ENCODE assay signal across 8 cellular contexts in genomic region chr16:84603115-84603816, GRCh38. TPM values are rescaled to one million over a fixed set of nuclear protein-coding genes. Genes with fewer than 3 reads are reported as not detected.
DNase-seq lines count a peak whose midpoint lies in the region; ATAC-seq lines count a peak whose summit lies in the region.

No MANE protein-coding gene starts in this region.

- H3K4me3 ChIP-seq in CD8-positive, alpha-beta memory T cell (ENCODE audit: low read length), result peak overlapping the region; percentile 2

- no peaks in the 10 kb centered on the region for H3K36me3 ChIP-seq in CD8-positive, alpha-beta memory T cell (ENCODE audit: insufficient read depth, low read length)

- no peaks in the 10 kb centered on the region for H3K9me3 Mint-ChIP-seq in CD8-positive, alpha-beta memory T cell
- H3K9me3 Mint-ChIP-seq in activated naive CD4-positive, alpha-beta T cell treated with anti-CD3 and anti-CD28 coated beads, Interleukin-2, amount 50 U/mL, for 24 hours, result no peaks in the 10 kb centered on the region

- intact Hi-C loops in cardiac septum (cut with DNase I), result no loop called here

- H3K9me3 ChIP-seq in CD8-positive, alpha-beta memory T cell (ENCODE audit: low read length), result no peaks in the 10 kb centered on the region

- no peaks in the 10 kb centered on the region for H3K27me3 ChIP-seq in CD8-positive, alpha-beta memory T cell (ENCODE audit: insufficient read depth, low read length, poor library complexity, severe bottlenecking)

- peaks cover 0 to 2% of the 10 kb centered on the region in 2 donors for H3K27me3 Mint-ChIP-seq in CD8-positive, alpha-beta memory T cell
- H3K27me3 Mint-ChIP-seq in activated naive CD4-positive, alpha-beta T cell treated with anti-CD3 and anti-CD28 coated beads, Interleukin-2, amount 50 U/mL, for 24 hours, result no peaks in the 10 kb centered on the region

- no peak for ATAC-seq in GM18873 (IDR thresholded peaks at IDR 0.05; ENCODE audit: low FRiP score, unreplicated experiment)

- peak overlapping the region; percentile 84 to 100 (median 95) for H3K27ac Mint-ChIP-seq in CD8-positive, alpha-beta memory T cell
- peak overlapping the region; percentile 85 for H3K27ac Mint-ChIP-seq in activated naive CD4-positive, alpha-beta T cell treated with anti-CD3 and anti-CD28 coated beads, Interleukin-2, amount 50 U/mL, for 24 hours

- peaks cover 90% of the 10 kb centered on the region for H3K4me1 ChIP-seq in CD8-positive, alpha-beta memory T cell (ENCODE audit: insufficient read depth, low read length)

- H3K4me3 Mint-ChIP-seq in CD8-positive, alpha-beta memory T cell, result peak overlapping the region; percentile 69 to 89 (median 76)
- peak overlapping the region; percentile 33 for H3K4me3 Mint-ChIP-seq in activated naive CD4-positive, alpha-beta T cell treated with anti-CD3 and anti-CD28 coated beads, Interleukin-2, amount 50 U/mL, for 24 hours

- peak overlapping the region; percentile 32 for H3K27ac ChIP-seq in CD8-positive, alpha-beta memory T cell (ENCODE audit: low read depth, low read length)

- CTCF ChIA-PET in CD8-positive, alpha-beta memory T cell (lab: Charles Lee), result interaction anchor here (1.2 to 7.4 kb wide), 6 partner anchors 12 to 123 kb away, joined by 3 to 53 read pairs (median 6); no protein-coding TSS in a partner anchor

- H3K4me1 Mint-ChIP-seq in CD8-positive, alpha-beta memory T cell, result peaks cover 79 to 96% (median 95%) of the 10 kb centered on the region in 3 donors
- peaks cover 88% of the 10 kb centered on the region for H3K4me1 Mint-ChIP-seq in activated naive CD4-positive, alpha-beta T cell treated with anti-CD3 and anti-CD28 coated beads, Interleukin-2, amount 50 U/mL, for 24 hours

- DNase-seq in CD8-positive, alpha-beta memory T cell, result peak in 1 of 5 donors; percentile 67
- DNase-seq in NCI-H1694 (lab: John Stamatoyannopoulos, UW) (peak; percentile 27), cardiac septum (ENCODE audit: low spot score) (peak; percentile 92), renal cortical epithelial cell (ENCODE audit: low read depth) (peak; percentile 96), RPMI8226 (no peak), globus pallidus (ENCODE audit: low spot score) (no peak)

- H3K36me3 Mint-ChIP-seq in CD8-positive, alpha-beta memory T cell, result peaks cover 0 to 38% (median 1%) of the 10 kb centered on the region in 3 donors
- peaks cover 3% of the 10 kb centered on the region for H3K36me3 Mint-ChIP-seq in activated naive CD4-positive, alpha-beta T cell treated with anti-CD3 and anti-CD28 coated beads, Interleukin-2, amount 50 U/mL, for 24 hours

- POLR2A ChIA-PET in CD8-positive, alpha-beta memory T cell (lab: Charles Lee), result interaction anchor here (0.7 to 7.1 kb wide), 6 partner anchors 8 to 54 kb away, joined by 3 to 82 read pairs (median 5); partner anchors contain the start of gene COTL1

RNA-seq across cellular contexts. Expression of gene COTL1, which starts 14.6 kb away (rescaled TPM):
- total RNA-seq in CD8-positive, alpha-beta memory T cell, result 100 to 1,000 TPM; 373 to 388 TPM
- 653 TPM for polyA plus RNA-seq in CD8-positive, alpha-beta memory T cell
- total RNA-seq in cardiac septum, result 11.0 TPM
- total RNA-seq in renal cortical epithelial cell, result 100 and 192 TPM in 2 replicates

RNA-seq across cellular contexts. Expression of gene KLHL36, which starts 45.0 kb away (rescaled TPM):
- 10 to 100 TPM; 39.7 to 41.2 TPM for total RNA-seq in CD8-positive, alpha-beta memory T cell
- polyA plus RNA-seq in CD8-positive, alpha-beta memory T cell, result 34.0 TPM
- total RNA-seq in cardiac septum (53.2 TPM), renal cortical epithelial cell (152 and 155 TPM in 2 replicates)

Comparison
In these comparisons a context has a peak if more than half of its experiments do, and no peak if none do; other contexts are left out.
1. DNase-seq: peak in NCI-H1694 (single experiment), cardiac septum (single experiment) and renal cortical epithelial cell (single experiment); none in RPMI8226 (single experiment) and globus pallidus (single experiment).